1 cellular context compared by ENCODE assay signal in genomic region chr13:111861766-111862366, GRCh38.
TF ChIP-seq lines count a peak whose summit lies in the region.

No MANE protein-coding gene starts in this region.

TF ChIP-seq in GM23338, 12 proteins besides CTCF, POLR2A, EP300 and RAD21 (continued from another document):
- TF ChIP-seq ZNF462 (CRISPR knock-in tag; IDR thresholded peaks at IDR 0.05) (no peak), JUNB (IDR thresholded peaks at IDR 0.05; ENCODE audit: unreplicated experiment) (no peak), ZNF331 (CRISPR knock-in tag; IDR thresholded peaks at IDR 0.05; ENCODE audit: low read depth) (no peak), ZNF114 (CRISPR knock-in tag; IDR thresholded peaks at IDR 0.05) (no peak), EZH2 (IDR thresholded peaks at IDR 0.05; ENCODE audit: low read depth, unreplicated experiment) (no peak)
